Comparison of ENCODE assay signal across 2 cellular contexts in genomic region chr3:4503050-4503449, GRCh38.
TF ChIP-seq lines count a peak whose summit lies in the region.

No MANE protein-coding gene starts in this region.

TF ChIP-seq in HEK293, 187 proteins besides CTCF, POLR2A, EP300 and RAD21 (continued from another document):
- no peak for TF ChIP-seq PRDM2 (tag by site-specific recombination; IDR thresholded peaks at IDR 0.05; ENCODE audit: borderline replicate concordance)
- no peak for TF ChIP-seq KLF17 (tag by site-specific recombination; IDR thresholded peaks at IDR 0.05)

TF ChIP-seq in SK-N-SH treated with all-trans-retinoic acid at 6 μM for 48 hours, 23 proteins besides CTCF, POLR2A, EP300 and RAD21 (continued from another document):
- TF ChIP-seq TSHZ2 (CRISPR knock-in tag; IDR thresholded peaks at IDR 0.05) (no peak), TOX (CRISPR knock-in tag; IDR thresholded peaks at IDR 0.05; ENCODE audit: borderline replicate concordance) (no peak), ISL1 (CRISPR knock-in tag; IDR thresholded peaks at IDR 0.05) (no peak), ESRRG (CRISPR knock-in tag; IDR thresholded peaks at IDR 0.05) (no peak), POU6F1 (CRISPR knock-in tag; IDR thresholded peaks at IDR 0.05; ENCODE audit: borderline replicate concordance, low read depth) (no peak), ARNTL (CRISPR knock-in tag; IDR thresholded peaks at IDR 0.05; ENCODE audit: borderline replicate concordance, low read depth) (no peak)
